20 cellular contexts compared by ENCODE assay signal in the genomic region with DNA sequence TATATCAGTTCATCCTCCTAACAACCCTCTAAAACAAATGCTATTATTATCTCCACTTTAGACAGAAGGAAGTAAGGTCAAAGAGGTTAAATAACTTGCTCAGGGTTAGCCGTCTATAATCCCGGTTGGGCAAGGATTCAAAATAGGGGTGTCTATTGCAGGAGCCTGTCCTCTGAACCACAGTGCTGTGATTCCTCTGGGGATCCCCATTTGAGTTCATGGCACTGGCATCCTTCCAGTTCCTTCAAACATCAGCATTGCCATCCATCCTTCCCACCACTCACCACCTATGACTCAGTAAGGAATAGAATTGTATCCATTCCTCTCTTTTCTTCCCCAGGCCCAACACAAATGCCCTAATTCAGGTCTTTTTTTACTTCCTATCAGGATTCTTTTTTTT. TPM values are rescaled to one million over a fixed set of nuclear protein-coding genes. Genes with fewer than 3 reads are reported as not detected.
DNase-seq lines count a peak whose midpoint lies in the region; ATAC-seq and TF ChIP-seq lines count a peak whose summit lies in the region.
"Had no signal": no experiment of that assay in that cellular context is flagged by ENCODE, and none has a peak within 500 bp of the region (broad histone marks: within the 10 kb centered on the region; RNA-seq: fewer than 3 reads in every experiment).

No MANE protein-coding gene starts in this region.

- in situ Hi-C loops in IMR-90 (cut with MboI; ENCODE audit: low sequenced_read_pairs) (no loop called here), mammary epithelial cell (cut with MboI; ENCODE audit: low sequenced_read_pairs in 2 of 2) (no loop called here)

- H2BK5ac ChIP-seq in IMR-90 (ENCODE audit: low read depth, low read length, poor library complexity, severe bottlenecking) = no peak overlapping the region

- CTCF ChIA-PET in IMR-90 (lab: Yijun Ruan, JAX) = no interaction called here
- CTCF ChIA-PET in mammary epithelial cell (lab: Charles Lee; ENCODE audit: low non-redundant PET) = no interaction called here

- H4K8ac ChIP-seq in IMR-90 (ENCODE audit: low read depth in 2 of 2, low read length in 2 of 2) = no peak overlapping the region

- POLR2A ChIA-PET in IMR-90 (lab: Charles Lee; ENCODE audit: unreplicated experiment) = no interaction called here

- H3K9ac ChIP-seq in IMR-90 (ENCODE audit: low read depth, low read length) (no peak overlapping the region), mammary epithelial cell (ENCODE audit: insufficient read depth, low read length) (no peak overlapping the region)

- H4K91ac ChIP-seq in IMR-90 (ENCODE audit: insufficient read depth, low read depth, low read length) = no peak overlapping the region

- no peak overlapping the region for H3K23ac ChIP-seq in IMR-90 (ENCODE audit: low read depth, low read length)

- no peak overlapping the region for H3K4ac ChIP-seq in IMR-90 (ENCODE audit: low read depth, low read length)

- peak overlapping the region; percentile 42 for H2AK9ac ChIP-seq in IMR-90 (replicated peaks; ENCODE audit: low read depth, low read length, poor library complexity)

- no peak overlapping the region for H2BK120ac ChIP-seq in IMR-90 (ENCODE audit: low read depth, low read length)

- 50% methylated on average over 2 of the region's 2 CpGs; no CpG with 5 or more reads in 1 of the 2 experiments for WGBS in IMR-90 (ENCODE audit: extremely low coverage in 2 of 2, insufficient read length in 1 of 2), 2 experiments
- WGBS in mammary epithelial cell (ENCODE audit: low coverage, missing lambda C conversion rate) = 93% methylated on average over 2 of the region's 2 CpGs

- H3K79me2 ChIP-seq in mammary epithelial cell (ENCODE audit: insufficient read depth, low read length) = no peaks in the 10 kb centered on the region
- H3K79me2 ChIP-seq: hepatocyte had no signal

- H3K36me3 ChIP-seq in IMR-90 (ENCODE audit: control insufficient read depth, insufficient read depth, low read length) (peaks cover 6% of the 10 kb centered on the region; the same call in 1 of the 2 replicates), mammary epithelial cell (ENCODE audit: insufficient read depth, low read length) (no peaks in the 10 kb centered on the region)
- H3K36me3 ChIP-seq: HAP-1 had no signal

- no peak overlapping the region for H3K27ac ChIP-seq in IMR-90 (ENCODE audit: insufficient read depth, low read length)
- H3K27ac ChIP-seq in mammary epithelial cell (ENCODE audit: insufficient read depth, low read depth, low read length) = no peak overlapping the region
- H3K27ac ChIP-seq: hepatocyte, HL-60, VCaP had no signal

- H3K27me3 ChIP-seq in IMR-90 (ENCODE audit: control insufficient read depth, insufficient read depth, low read length) (no peaks in the 10 kb centered on the region), mammary epithelial cell (ENCODE audit: insufficient read depth, low read length) (no peaks in the 10 kb centered on the region)
- H3K27me3 ChIP-seq: hepatocyte had no signal

- H3K4me2 ChIP-seq in IMR-90 (ENCODE audit: low read depth, low read length) (no peak overlapping the region), mammary epithelial cell (ENCODE audit: insufficient read depth, low read depth, low read length) (no peak overlapping the region)
- H3K4me2 ChIP-seq: hepatocyte had no signal

- no peak for TF ChIP-seq POLR2A in IMR-90 (IDR thresholded peaks at IDR 0.05; ENCODE audit: low read depth, low read length)

- H3K79me1 ChIP-seq in IMR-90 (ENCODE audit: low read depth in 1 of 2, low read length in 2 of 2) = no peaks in the 10 kb centered on the region

- H2BK15ac ChIP-seq in IMR-90 (ENCODE audit: low read depth, low read length) = no peak overlapping the region

- dilution Hi-C loops in IMR-90 (cut with HindIII; ENCODE audit: low sequenced_read_pairs, unreplicated experiment) (no loop called here), mammary epithelial cell (cut with HindIII; ENCODE audit: low sequenced_read_pairs) (no loop called here)

- no peak overlapping the region for H2BK20ac ChIP-seq in IMR-90 (ENCODE audit: low read depth, low read length)

- no peaks in the 10 kb centered on the region for H3K4me1 ChIP-seq in IMR-90 (ENCODE audit: control insufficient read depth, insufficient read depth, low read length)
- no peaks in the 10 kb centered on the region for H3K4me1 ChIP-seq in mammary epithelial cell (ENCODE audit: insufficient read depth, low read length)
- H3K4me1 ChIP-seq: HAP-1 had no signal

- H2AK5ac ChIP-seq in IMR-90 (ENCODE audit: low read depth, low read length) = no peak overlapping the region

- TF ChIP-seq CTCF in IMR-90 (conservative IDR thresholded peaks at IDR 0.05; ENCODE audit: low read depth, low read length) = no peak
- no peak for TF ChIP-seq CTCF in mammary epithelial cell (conservative IDR thresholded peaks at IDR 0.05 in 1 of 2, IDR thresholded peaks at IDR 0.05 in 1 of 2; ENCODE audit: extremely low read depth in 1 of 2, insufficient read depth in 1 of 2, low read depth in 1 of 2, low read length in 2 of 2)

- H3K14ac ChIP-seq in IMR-90 (replicated peaks; ENCODE audit: low read depth, low read length) = no peak overlapping the region

- no peaks in the 10 kb centered on the region for H3K9me1 ChIP-seq in IMR-90 (ENCODE audit: insufficient read depth, low read length)

- DNase-seq in IMR-90 (peak; percentile 56), mammary epithelial cell (peak; percentile 45), renal cortical epithelial cell (ENCODE audit: low read depth) (peak; percentile 47)
- DNase-seq: activated naive CD4-positive, alpha-beta T cell; activated T-cell treated with anti-CD3 and anti-CD28 coated beads for 4 hours; anterior cingulate cortex; Calu3; GF-D8; MV-4-11; NCI-H1930; nephron progenitor cell; small intestine; stimulated activated CD4-positive, alpha-beta T cell treated with anti-CD3 and anti-CD28 coated beads, Interleukin-4, amount 100 ng/mL, for 1 hour had no signal

- H4K20me1 ChIP-seq in IMR-90 (ENCODE audit: insufficient read depth, low read length) (no peaks in the 10 kb centered on the region), mammary epithelial cell (ENCODE audit: insufficient read depth, low read length) (no peaks in the 10 kb centered on the region)

- H2AFZ ChIP-seq in IMR-90 (replicated peaks; ENCODE audit: low read length, poor library complexity) (no peak overlapping the region), mammary epithelial cell (ENCODE audit: low read depth, low read length) (no peak overlapping the region)
- H2AFZ ChIP-seq: hepatocyte had no signal

- intact Hi-C loops in IMR-90 (cut with micrococcal nuclease) = no loop called here
- intact Hi-C loops in mammary epithelial cell (cut with micrococcal nuclease) = no loop called here

- no peak overlapping the region for H3K18ac ChIP-seq in IMR-90 (ENCODE audit: low read depth, low read length)

- BruUV-seq in IMR-90 (replicated peaks; lab: Mats Ljungman, UMichigan) (no TSS peak), mammary epithelial cell (replicated peaks; lab: Mats Ljungman, UMichigan) (no TSS peak)

- no peak overlapping the region for H4K5ac ChIP-seq in IMR-90 (ENCODE audit: low read depth, low read length)

- H3K56ac ChIP-seq in IMR-90 (ENCODE audit: extremely low read depth, insufficient read depth, low read length) = no peak overlapping the region

- no peak for TF ChIP-seq RAD21 in IMR-90 (IDR thresholded peaks at IDR 0.05; ENCODE audit: low read length)

- ATAC-seq in IMR-90 (ENCODE audit: low read depth) (peak; percentile 35; the same call in 1 of the 2 replicates), HG02678 (IDR thresholded peaks at IDR 0.05; ENCODE audit: unreplicated experiment) (no peak), GM19455 (IDR thresholded peaks at IDR 0.05; ENCODE audit: unreplicated experiment) (no peak)
- ATAC-seq: GM12878 had no signal

- H3K9me3 ChIP-seq in IMR-90 (ENCODE audit: control insufficient read depth, insufficient read depth, low read length) (no peaks in the 10 kb centered on the region), mammary epithelial cell (replicated peaks; ENCODE audit: insufficient read depth, low read length) (no peaks in the 10 kb centered on the region)
- H3K9me3 ChIP-seq: HAP-1 had no signal

- H3K4me3 ChIP-seq in IMR-90 (ENCODE audit: insufficient read depth, low read depth, low read length) (no peak overlapping the region), mammary epithelial cell (replicated peaks in 1 of 3; ENCODE audit: insufficient read depth in 1 of 3, low read depth in 2 of 3, low read length in 3 of 3) (no peak overlapping the region)
- H3K4me3 ChIP-seq: GM12878, HAP-1, hepatocyte had no signal

TF ChIP-seq in IMR-90, 13 proteins besides CTCF, POLR2A, EP300 and RAD21 (continues in another document):
- no peak for TF ChIP-seq NFE2L2 (IDR thresholded peaks at IDR 0.05; ENCODE audit: low read depth, low read length)

RNA-seq across cellular contexts. Expression of a gene that starts 25.6 kb away (rescaled TPM):
- total RNA-seq in IMR-90 (2012; rRNA removed) (21.9 and 23.1 TPM in 2 replicates), mammary epithelial cell (10 to 100 TPM; 26.8 to 39.3 TPM), renal cortical epithelial cell (44.8 and 86.7 TPM in 2 replicates)
- polyA plus RNA-seq in IMR-90 (2012; rRNA removed) (10.5 and 11.3 TPM in 2 replicates), mammary epithelial cell (23.3 TPM)
- 8.6 and 13.8 TPM in 2 replicates for polyA plus RNA-seq in IMR-90 (2012; cell fraction: cytosol; rRNA removed)
- 2.5 and 6.5 TPM in 2 replicates for polyA plus RNA-seq in IMR-90 (2012; cell fraction: nucleus; rRNA removed; ENCODE audit: low replicate concordance)
- polyA minus RNA-seq in mammary epithelial cell = 41.6 TPM

RNA-seq across cellular contexts. Expression of a gene that starts 29.4 kb away (rescaled TPM):
- total RNA-seq in IMR-90 (2012; rRNA removed) = 45.3 and 47.9 TPM in 2 replicates
- polyA plus RNA-seq in IMR-90 (2012; rRNA removed) = 92.4 and 100 TPM in 2 replicates
- 40.2 and 67.9 TPM in 2 replicates for polyA plus RNA-seq in IMR-90 (2012; cell fraction: cytosol; rRNA removed)
- 464 and 468 TPM in 2 replicates for polyA plus RNA-seq in IMR-90 (2012; cell fraction: nucleus; rRNA removed; ENCODE audit: low replicate concordance)
- 10 to 100 TPM; 54.3 to 77.1 TPM for total RNA-seq in mammary epithelial cell
- 83.6 TPM for polyA plus RNA-seq in mammary epithelial cell
- polyA minus RNA-seq in mammary epithelial cell = 192 TPM
- total RNA-seq in renal cortical epithelial cell = 26.7 and 49.5 TPM in 2 replicates

RNA-seq across cellular contexts. Expression of a gene that starts 34.8 kb away (rescaled TPM):
- total RNA-seq in IMR-90 (2012; rRNA removed) (13.1 and 20.6 TPM in 2 replicates), mammary epithelial cell (10 to 100 TPM; 13.8 to 23.2 TPM), renal cortical epithelial cell (5.9 and 18.4 TPM in 2 replicates)
- polyA plus RNA-seq in IMR-90 (2012; rRNA removed) (12.1 and 12.5 TPM in 2 replicates), mammary epithelial cell (15.0 TPM)
- polyA plus RNA-seq in IMR-90 (2012; cell fraction: cytosol; rRNA removed) = 7.1 and 7.3 TPM in 2 replicates
- 10.5 and 18.9 TPM in 2 replicates for polyA plus RNA-seq in IMR-90 (2012; cell fraction: nucleus; rRNA removed; ENCODE audit: low replicate concordance)
- polyA minus RNA-seq in mammary epithelial cell = 19.8 TPM

RNA-seq across cellular contexts. Expression of a gene that starts 42.1 kb away (rescaled TPM):
- total RNA-seq in IMR-90 (2012; rRNA removed) = 11.4 and 11.8 TPM in 2 replicates
- polyA plus RNA-seq in IMR-90 (2012; rRNA removed) = 38.7 and 40.7 TPM in 2 replicates
- polyA plus RNA-seq in IMR-90 (2012; cell fraction: cytosol; rRNA removed) = 20.9 and 23.5 TPM in 2 replicates
- polyA plus RNA-seq in IMR-90 (2012; cell fraction: nucleus; rRNA removed; ENCODE audit: low replicate concordance) = 117 and 123 TPM in 2 replicates
- total RNA-seq in mammary epithelial cell = 10 to 100 TPM; 14.5 to 69.0 TPM
- polyA plus RNA-seq in mammary epithelial cell = 27.4 TPM
- 88.8 TPM for polyA minus RNA-seq in mammary epithelial cell
- 7.8 and 17.4 TPM in 2 replicates for total RNA-seq in renal cortical epithelial cell
